In genomic region chr1:91621360-91621759, GRCh38 we compare ENCODE assay signal across 28 cellular contexts.
"Had no signal": no experiment of that assay in that cellular context is flagged by ENCODE, and none has a peak within 500 bp of the region (broad histone marks: within the 10 kb centered on the region; RNA-seq: fewer than 3 reads in every experiment).

No MANE protein-coding gene starts in this region.

- H3K36me3 ChIP-seq: WERI-Rb-1 had no signal

- DNase-seq: activated CD4-positive, alpha-beta T cell treated with anti-CD3 and anti-CD28 coated beads, Interleukin-2, amount 10 ng/mL, durations not matched to agents 7 days and 5 days; activated CD4-positive, alpha-beta T cell treated with anti-CD3 and anti-CD28 coated beads, Interleukin-2, amount 50 U/mL, for 48 hours; activated CD8-positive, alpha-beta T cell treated with anti-CD3 and anti-CD28 coated beads, Interleukin-2, amount 10 ng/mL, durations not matched to agents 7 days and 5 days; activated gamma-delta T cell; activated naive CD4-positive, alpha-beta T cell treated with Interleukin-2 at 50 U/mL for 16 hours; activated T-cell treated with anti-CD3 and anti-CD28 coated beads, Interleukin-2, amount 50 U/mL, for 24 hours; anterior cingulate cortex; caudate nucleus; cerebellar nuclear complex; NCI-H1105; NCI-H1417 treated with DMSO at 0.1 percent for 48 hours; NCI-H187 treated with DMSO at 0.1 percent for 48 hours; NCI-H2081; NCI-H226; NCI-H446 treated with DMSO at 0.1 percent for 48 hours; NCI-H524; NCI-H69; PC-3; T1000; WERI-Rb-1 had no signal

- H3K27ac Mint-ChIP-seq: activated CD4-positive, alpha-beta T cell treated with anti-CD3 and anti-CD28 coated beads, Interleukin-2, amount 10 ng/mL, durations not matched to agents 7 days and 5 days; activated CD8-positive, alpha-beta T cell treated with anti-CD3 and anti-CD28 coated beads, Interleukin-2, amount 10 ng/mL, durations not matched to agents 7 days and 5 days; activated naive CD4-positive, alpha-beta T cell treated with anti-CD3 and anti-CD28 coated beads, Interleukin-2, amount 50 U/mL, for 24 hours; activated T-cell treated with anti-CD3 and anti-CD28 coated beads, Interleukin-2, amount 50 U/mL, for 24 hours; activated T-helper 2 cell treated with anti-CD3 and anti-CD28 coated beads, Interferon-gamma antibody, Interleukin-2, Interleukin-4, amounts not matched to agents 10 μg/mL and 5 μg/mL and 100 μg/mL, durations not matched to agents 14 hours and 24 hours and 36 hours had no signal

- H3K9me3 Mint-ChIP-seq: activated naive CD4-positive, alpha-beta T cell treated with anti-CD3 and anti-CD28 coated beads, Interleukin-2, amount 50 U/mL, for 24 hours; activated T-cell treated with anti-CD3 and anti-CD28 coated beads, Interleukin-2, amount 50 U/mL, for 24 hours; activated T-helper 2 cell treated with anti-CD3 and anti-CD28 coated beads, Interferon-gamma antibody, Interleukin-2, Interleukin-4, amounts not matched to agents 10 μg/mL and 5 μg/mL and 100 μg/mL, durations not matched to agents 14 hours and 24 hours and 36 hours had no signal

- ATAC-seq: activated CD8-positive, alpha-beta T cell treated with anti-CD3 and anti-CD28 coated beads, Interleukin-2, amount 10 ng/mL, durations not matched to agents 7 days and 5 days; PC-3; Right ventricle myocardium inferior had no signal

- FAIRE-seq: bronchial epithelial cell, RCC 7860 had no signal

- H3K4me3 Mint-ChIP-seq: activated CD4-positive, alpha-beta T cell treated with anti-CD3 and anti-CD28 coated beads, Interleukin-2, amount 10 ng/mL, durations not matched to agents 7 days and 5 days; activated CD8-positive, alpha-beta T cell treated with anti-CD3 and anti-CD28 coated beads, Interleukin-2, amount 10 ng/mL, durations not matched to agents 7 days and 5 days; activated naive CD4-positive, alpha-beta T cell treated with anti-CD3 and anti-CD28 coated beads, Interleukin-2, amount 50 U/mL, for 24 hours; activated T-cell treated with anti-CD3 and anti-CD28 coated beads, Interleukin-2, amount 50 U/mL, for 24 hours; brain had no signal

- H3K4me1 Mint-ChIP-seq: activated CD4-positive, alpha-beta T cell treated with anti-CD3 and anti-CD28 coated beads, Interleukin-2, amount 10 ng/mL, durations not matched to agents 7 days and 5 days; activated naive CD4-positive, alpha-beta T cell treated with anti-CD3 and anti-CD28 coated beads, Interleukin-2, amount 50 U/mL, for 24 hours had no signal

- H3K4me3 ChIP-seq: SK-N-MC had no signal

- H3K27me3 Mint-ChIP-seq: activated naive CD4-positive, alpha-beta T cell treated with anti-CD3 and anti-CD28 coated beads, Interleukin-2, amount 50 U/mL, for 24 hours; activated T-cell treated with anti-CD3 and anti-CD28 coated beads, Interleukin-2, amount 50 U/mL, for 24 hours had no signal

- H3K27ac ChIP-seq: RWPE1, SK-N-MC, WERI-Rb-1 had no signal

- H3K36me3 Mint-ChIP-seq: activated naive CD4-positive, alpha-beta T cell treated with anti-CD3 and anti-CD28 coated beads, Interleukin-2, amount 50 U/mL, for 24 hours; brain had no signal
